ENCODE assay signal across 18 cellular contexts in the genomic region with DNA sequence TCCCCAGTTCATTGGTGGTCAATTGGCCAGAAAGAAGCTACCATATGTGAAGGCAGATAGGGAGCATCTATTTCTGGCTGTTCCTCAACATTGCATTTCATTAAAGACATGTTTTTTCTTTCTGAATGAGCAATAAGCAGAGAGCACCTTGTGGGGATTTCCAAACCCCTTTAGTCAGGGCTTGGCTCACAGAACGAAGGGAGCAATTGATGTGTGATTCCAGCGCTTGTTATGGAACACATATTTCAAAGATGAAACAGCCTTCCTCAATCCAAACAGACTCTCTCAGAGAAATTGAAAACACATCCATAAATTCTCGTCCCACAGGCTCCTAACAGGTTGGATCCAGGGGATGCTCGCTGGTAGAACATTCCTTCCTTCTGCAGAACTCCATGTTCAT.
DNase-seq lines count a peak whose midpoint lies in the region; ATAC-seq and TF ChIP-seq lines count a peak whose summit lies in the region.
"Had no signal": no experiment of that assay in that cellular context is flagged by ENCODE, and none has a peak within 500 bp of the region (broad histone marks: within the 10 kb centered on the region; RNA-seq: fewer than 3 reads in every experiment).

No MANE protein-coding gene starts in this region.

- H3K27ac ChIP-seq in ACC112 (ENCODE audit: low read depth, low read length) (peak overlapping the region; percentile 98), GM23248 (peak overlapping the region; percentile 89), foreskin keratinocyte (no peak overlapping the region)
- H3K27ac ChIP-seq in CD8-positive, alpha-beta T cell (ENCODE audit: low read depth, low read length), result no peak overlapping the region

- in situ Hi-C loops in GM23248 (cut with MboI), result no loop called here

- no peak overlapping the region for H3K9ac ChIP-seq in GM23248

- no peak overlapping the region for H3K4me2 ChIP-seq in GM23248 (ENCODE audit: unreplicated experiment)

- H3K4me3 ChIP-seq in ACC112 (ENCODE audit: low read depth, low read length) (peak overlapping the region; percentile 35; the same call in 1 of the 2 replicates), GM23248 (no peak overlapping the region)
- H3K4me3 ChIP-seq in CD8-positive, alpha-beta T cell (ENCODE audit: low read depth, low read length), result no peak overlapping the region

- TF ChIP-seq CTCF in foreskin keratinocyte (conservative IDR thresholded peaks at IDR 0.05), result no peak
- no peak for TF ChIP-seq CTCF in CD8-positive, alpha-beta T cell (IDR thresholded peaks at IDR 0.05)

- H3K4me3 Mint-ChIP-seq in CD8-positive, alpha-beta T cell, result no peak overlapping the region
- H3K4me3 Mint-ChIP-seq: activated CD4-positive, alpha-beta T cell treated with anti-CD3 and anti-CD28 coated beads, Interleukin-2, amount 10 ng/mL, durations not matched to agents 24 days and 14 days; activated T-helper 1 cell treated with anti-CD3 and anti-CD28 coated beads, Interleukin-12 subunit alpha, Interleukin-12 subunit beta, Interleukin-2, Interleukin-4 antibody, amounts not matched to agents 30 ng/mL and 10 ng/mL and 1 ng/mL, durations not matched to agents 14 hours and 24 hours and 36 hours; B cell; central memory CD8-positive, alpha-beta T cell; naive thymus-derived CD8-positive, alpha-beta T cell had no signal

- H3K9me2 ChIP-seq in GM23248 (ENCODE audit: insufficient read depth), result no peaks in the 10 kb centered on the region

- H3F3A ChIP-seq in GM23248 (ENCODE audit: insufficient read depth), result peaks cover 22% of the 10 kb centered on the region; the same call in 1 of the 2 replicates

- DNase-seq in GM23248, result peak; percentile 81
- DNase-seq in amniotic epithelial cell (ENCODE audit: low read depth), result peak; percentile 85
- peak; percentile 59 to 75 for DNase-seq in foreskin keratinocyte
- DNase-seq in AML-193 (lab: John Stamatoyannopoulos, UW), result no peak
- no peak for DNase-seq in CD8-positive, alpha-beta T cell
- DNase-seq: activated CD4-positive, alpha-beta T cell treated with anti-CD3 and anti-CD28 coated beads, Interleukin-2, amount 10 ng/mL, durations not matched to agents 24 days and 14 days; foreskin melanocyte; GDM1; kidney; naive thymus-derived CD8-positive, alpha-beta T cell; NCI-H1694 treated with DMSO at 0.1 percent for 48 hours; SW 1271 had no signal

- peak overlapping the region; percentile 69 for H2AFZ ChIP-seq in ACC112 (ENCODE audit: low read length, unreplicated experiment)
- H2AFZ ChIP-seq in GM23248, result no peak overlapping the region

- WGBS in GM23248 (ENCODE audit: low coverage in 1 of 2, low lambda C conversion rate in 2 of 2, missing lambda C conversion rate in 2 of 2), 2 experiments, result 0% methylated on average over 4 of the region's 4 CpGs

- CTCF ChIA-PET in CD8-positive, alpha-beta T cell (lab: Charles Lee), result no interaction called here

- H3K79me2 ChIP-seq in ACC112 (ENCODE audit: control insufficient read depth, insufficient read depth, low read length, unreplicated experiment) (no peaks in the 10 kb centered on the region), GM23248 (ENCODE audit: insufficient read depth) (no peaks in the 10 kb centered on the region)

- H3K27me3 Mint-ChIP-seq in CD8-positive, alpha-beta T cell (ENCODE audit: low read depth), result no peaks in the 10 kb centered on the region
- H3K27me3 Mint-ChIP-seq: activated CD4-positive, alpha-beta T cell treated with anti-CD3 and anti-CD28 coated beads, Interleukin-2, amount 10 ng/mL, durations not matched to agents 24 days and 14 days; B cell; central memory CD8-positive, alpha-beta T cell; naive thymus-derived CD8-positive, alpha-beta T cell had no signal

- intact Hi-C loops in CD8-positive, alpha-beta T cell (cut with DNase I, micrococcal nuclease), result no loop called here

- H3K4me1 ChIP-seq in ACC112 (ENCODE audit: control insufficient read depth, insufficient read depth, low read length, unreplicated experiment) (peaks cover 37% of the 10 kb centered on the region), GM23248 (ENCODE audit: insufficient read depth) (peaks cover 21% of the 10 kb centered on the region), foreskin keratinocyte (no peaks in the 10 kb centered on the region)
- no peaks in the 10 kb centered on the region for H3K4me1 ChIP-seq in CD8-positive, alpha-beta T cell (ENCODE audit: insufficient read depth, low read length)

- H3K4me1 Mint-ChIP-seq in CD8-positive, alpha-beta T cell (ENCODE audit: low read depth), result no peaks in the 10 kb centered on the region
- H3K4me1 Mint-ChIP-seq: activated CD4-positive, alpha-beta T cell treated with anti-CD3 and anti-CD28 coated beads, Interleukin-2, amount 10 ng/mL, durations not matched to agents 24 days and 14 days; central memory CD8-positive, alpha-beta T cell; naive thymus-derived CD8-positive, alpha-beta T cell had no signal

- H3K27ac Mint-ChIP-seq in CD8-positive, alpha-beta T cell, result no peak overlapping the region
- H3K27ac Mint-ChIP-seq: activated CD4-positive, alpha-beta T cell treated with anti-CD3 and anti-CD28 coated beads, Interleukin-2, amount 10 ng/mL, durations not matched to agents 24 days and 14 days; activated T-helper 1 cell treated with anti-CD3 and anti-CD28 coated beads, Interleukin-12 subunit alpha, Interleukin-12 subunit beta, Interleukin-2, Interleukin-4 antibody, amounts not matched to agents 30 ng/mL and 10 ng/mL and 1 ng/mL, durations not matched to agents 14 hours and 24 hours and 36 hours; B cell; naive thymus-derived CD8-positive, alpha-beta T cell had no signal

- H3K27me3 ChIP-seq in ACC112 (ENCODE audit: insufficient read depth, low read length) (no peaks in the 10 kb centered on the region), GM23248 (replicated peaks; ENCODE audit: insufficient read depth) (no peaks in the 10 kb centered on the region), foreskin keratinocyte (no peaks in the 10 kb centered on the region)
- H3K27me3 ChIP-seq in CD8-positive, alpha-beta T cell (ENCODE audit: insufficient read depth, low read length), result no peaks in the 10 kb centered on the region

- no peaks in the 10 kb centered on the region for H3K9me3 Mint-ChIP-seq in CD8-positive, alpha-beta T cell
- H3K9me3 Mint-ChIP-seq: activated CD4-positive, alpha-beta T cell treated with anti-CD3 and anti-CD28 coated beads, Interleukin-2, amount 10 ng/mL, durations not matched to agents 24 days and 14 days; activated T-helper 1 cell treated with anti-CD3 and anti-CD28 coated beads, Interleukin-12 subunit alpha, Interleukin-12 subunit beta, Interleukin-2, Interleukin-4 antibody, amounts not matched to agents 30 ng/mL and 10 ng/mL and 1 ng/mL, durations not matched to agents 14 hours and 24 hours and 36 hours; central memory CD8-positive, alpha-beta T cell had no signal

- POLR2A ChIA-PET in CD8-positive, alpha-beta T cell (lab: Charles Lee), result no interaction called here

- no peaks in the 10 kb centered on the region for H3K36me3 Mint-ChIP-seq in CD8-positive, alpha-beta T cell
- H3K36me3 Mint-ChIP-seq: naive thymus-derived CD8-positive, alpha-beta T cell had no signal

- H3K36me3 ChIP-seq in ACC112 (ENCODE audit: insufficient read depth, low read length), result no peaks in the 10 kb centered on the region
- no peaks in the 10 kb centered on the region for H3K36me3 ChIP-seq in GM23248 (ENCODE audit: low read depth)
- H3K36me3 ChIP-seq in CD8-positive, alpha-beta T cell (ENCODE audit: insufficient read depth, low read length), result no peaks in the 10 kb centered on the region

- ATAC-seq in foreskin keratinocyte, result peak; percentile 80
- ATAC-seq in GM21528 (IDR thresholded peaks at IDR 0.05; ENCODE audit: low FRiP score, unreplicated experiment), result no peak
- no peak for ATAC-seq in HG03139 (IDR thresholded peaks at IDR 0.05; ENCODE audit: unreplicated experiment)
- no peak for ATAC-seq in CD8-positive, alpha-beta T cell
- ATAC-seq: naive thymus-derived CD8-positive, alpha-beta T cell had no signal

- H3K9me3 ChIP-seq in GM23248 (ENCODE audit: low read depth), result no peaks in the 10 kb centered on the region
- no peaks in the 10 kb centered on the region for H3K9me3 ChIP-seq in CD8-positive, alpha-beta T cell (ENCODE audit: low read length)

- H4K20me1 ChIP-seq in GM23248 (ENCODE audit: insufficient read depth), result no peaks in the 10 kb centered on the region

Comparison
In these comparisons a context has a peak if more than half of its experiments do, and no peak if none do; other contexts are left out.
1. H3K27ac ChIP-seq: peak in ACC112 (single experiment) and GM23248 (single experiment); none in foreskin keratinocyte (single experiment) and CD8-positive, alpha-beta T cell (single experiment).
2. DNase-seq: peak in GM23248 (single experiment), amniotic epithelial cell (single experiment) and foreskin keratinocyte (2 of 2); none in AML-193 (0 of 2) and CD8-positive, alpha-beta T cell (0 of 7).